Comparison of ENCODE assay signal across 9 cellular contexts in the genomic region with DNA sequence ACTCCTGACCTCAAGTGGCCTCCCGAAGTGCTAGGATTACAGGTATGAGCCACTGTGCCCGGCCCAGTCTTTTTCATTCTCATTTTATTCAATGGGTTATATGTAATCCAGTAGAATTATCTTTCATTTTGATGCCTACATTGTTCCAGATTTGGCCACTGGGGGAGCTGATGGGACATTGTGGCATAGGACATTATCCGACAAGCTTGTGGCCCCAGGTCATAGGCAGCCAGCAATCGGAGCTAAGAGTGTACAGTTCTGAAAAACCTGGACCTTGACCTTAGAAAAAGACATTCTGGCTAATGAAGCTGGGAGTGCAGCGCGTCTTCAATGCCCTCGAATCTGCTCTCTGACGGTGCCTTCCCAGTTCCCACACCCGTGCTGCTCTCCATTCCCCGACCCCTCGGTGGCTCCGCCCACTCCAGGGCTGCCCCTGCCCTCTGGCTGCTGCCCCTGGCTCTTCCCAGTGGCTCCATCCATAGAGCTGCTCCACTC.
A peak's percentile ranks its signal among the peaks of the same experiment; 100 is the strongest.
DNase-seq lines count a peak whose midpoint lies in the region; ATAC-seq and TF ChIP-seq lines count a peak whose summit lies in the region.
"Had no signal": no experiment of that assay in that cellular context is flagged by ENCODE, and none has a peak within 500 bp of the region (broad histone marks: within the 10 kb centered on the region; RNA-seq: fewer than 3 reads in every experiment).

No MANE protein-coding gene starts in this region.

- peak; percentile 67 for DNase-seq in NCI-H748 (lab: John Stamatoyannopoulos, UW; ENCODE audit: unreplicated experiment)
- DNase-seq in NCI-H748 treated with DMSO at 0.1 percent for 48 hours (lab: John Stamatoyannopoulos, UW) = no peak
- peak; percentile 4 for DNase-seq in OCI-LY7 (ENCODE audit: low spot score)
- DNase-seq in astrocyte of the spinal cord (ENCODE audit: low read depth, low spot score) = peak; percentile 1
- DNase-seq in kidney tubule cell (ENCODE audit: low spot score) = peak; percentile 53
- no peak for DNase-seq in stomach
- DNase-seq in NCI-H446 (lab: John Stamatoyannopoulos, UW) = no peak

- no peak overlapping the region for H3K4me3 ChIP-seq in OCI-LY7 (ENCODE audit: low read depth, low read length, poor library complexity, severe bottlenecking)
- no peak overlapping the region for H3K4me3 ChIP-seq in astrocyte of the spinal cord (ENCODE audit: low read depth, low read length)
- H3K4me3 ChIP-seq in stomach = no peak overlapping the region

- intact Hi-C loops in OCI-LY7 (cut with micrococcal nuclease; ENCODE audit: unreplicated experiment) = no loop called here
- intact Hi-C loops in stomach (cut with DNase I; ENCODE audit: low total_unique reads) = no loop called here

- TF ChIP-seq POLR2A in stomach (IDR thresholded peaks at IDR 0.05) = no peak

- H3K9me2 ChIP-seq in OCI-LY7 (ENCODE audit: insufficient read depth, low read length) = no peaks in the 10 kb centered on the region

- no peak for TF ChIP-seq EP300 in stomach (IDR thresholded peaks at IDR 0.05)

- TF ChIP-seq CTCF in OCI-LY7 (conservative IDR thresholded peaks at IDR 0.05; ENCODE audit: low read length) (peak; percentile 58), astrocyte of the spinal cord (IDR thresholded peaks at IDR 0.05; ENCODE audit: low read depth, low read length) (peak; percentile 46), stomach (IDR thresholded peaks at IDR 0.05) (peak in 4 of 7 experiments; percentile 5 to 53 (median 26))

- H3K4me1 ChIP-seq in OCI-LY7 (ENCODE audit: insufficient read depth, low read length, poor library complexity, severe bottlenecking) = no peaks in the 10 kb centered on the region
- no peaks in the 10 kb centered on the region for H3K4me1 ChIP-seq in stomach

- H3K36me3 ChIP-seq in OCI-LY7 (ENCODE audit: insufficient read depth, low read length) (no peaks in the 10 kb centered on the region), stomach (no peaks in the 10 kb centered on the region)

- H3K27ac ChIP-seq in OCI-LY7 (ENCODE audit: low read depth, low read length, poor library complexity, severe bottlenecking) (no peak overlapping the region), stomach (no peak overlapping the region)
- H3K27ac ChIP-seq: epithelial cell of prostate had no signal

- ATAC-seq in HG02981 (IDR thresholded peaks at IDR 0.05; ENCODE audit: unreplicated experiment) = peak; percentile 86

- no TSS peak for BruUV-seq in OCI-LY7 (replicated peaks; lab: Mats Ljungman, UMichigan)

- WGBS in stomach, 5 donors = 19 to 30% (median 23%) methylated on average over 12 of the region's 12 CpGs

- in situ Hi-C loops in astrocyte of the spinal cord (cut with HindIII; ENCODE audit: low sequenced_read_pairs) = no loop called here

- H3K4me2 ChIP-seq in OCI-LY7 (ENCODE audit: low read length) = no peak overlapping the region

- no peaks in the 10 kb centered on the region for H3K79me2 ChIP-seq in OCI-LY7 (ENCODE audit: insufficient read depth, low read depth, low read length)

- H3K9me3 ChIP-seq in OCI-LY7 (ENCODE audit: low read length) (no peaks in the 10 kb centered on the region), stomach (no peaks in the 10 kb centered on the region)

- POLR2A ChIA-PET in OCI-LY7 (lab: Charles Lee) = interaction anchor here (0.7 kb wide), 1 partner anchor 23 kb away, joined by 4 read pairs; no protein-coding TSS in a partner anchor

- H4K20me1 ChIP-seq in OCI-LY7 (ENCODE audit: insufficient read depth, low read length) = no peaks in the 10 kb centered on the region

- H3K27me3 ChIP-seq in stomach = peaks cover 0 to 55% (median 12%) of the 10 kb centered on the region in 3 donors

- H2AFZ ChIP-seq in OCI-LY7 (ENCODE audit: low read length) = no peak overlapping the region

- CTCF ChIA-PET in OCI-LY7 (lab: Charles Lee; ENCODE audit: unreplicated experiment) = no interaction called here

Comparison
In these comparisons a context has a peak if more than half of its experiments do, and no peak if none do; other contexts are left out.
1. DNase-seq: peak in NCI-H748 (single experiment), OCI-LY7 (single experiment), astrocyte of the spinal cord (single experiment) and kidney tubule cell (single experiment); none in NCI-H748 treated with DMSO at 0.1 percent for 48 hours (single experiment), stomach (single experiment) and NCI-H446 (0 of 2).
2. Peak in every context shown above with its lines, with median percentiles within 50 percentile points of each other: CTCF ChIP-seq.